3 cellular contexts compared by ENCODE assay signal in the genomic region with DNA sequence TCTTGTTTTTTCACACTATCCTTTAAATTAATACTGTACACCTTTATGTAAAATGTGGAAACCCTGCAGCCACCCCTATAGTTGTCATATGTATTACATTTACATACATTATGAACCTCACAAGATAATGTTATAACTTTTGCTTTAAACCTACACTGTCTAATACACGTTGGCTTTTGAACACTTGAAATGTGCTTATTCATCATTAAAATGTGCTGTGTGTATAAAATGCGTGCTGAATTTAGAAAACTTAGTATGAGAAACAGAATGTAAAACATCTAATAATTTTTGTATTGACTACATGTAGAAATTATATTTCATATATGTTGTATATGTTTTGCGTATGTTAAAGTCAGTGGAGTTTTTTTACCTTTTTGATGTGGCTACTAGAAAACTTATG.
A peak's percentile ranks its signal among the peaks of the same experiment; 100 is the strongest.
TF ChIP-seq lines count a peak whose summit lies in the region.

No MANE protein-coding gene starts in this region.

TF ChIP-seq in HepG2, 621 proteins besides CTCF, POLR2A, EP300 and RAD21:
- TF ChIP-seq MAFF (IDR thresholded peaks at IDR 0.05; ENCODE audit: low read depth, low read length) (peak; percentile 92), KDM3A (CRISPR knock-in tag; IDR thresholded peaks at IDR 0.05; ENCODE audit: low read depth) (no peak), SMAD3 (CRISPR knock-in tag; IDR thresholded peaks at IDR 0.05) (no peak), MAFK (conservative IDR thresholded peaks at IDR 0.05 in 1 of 2, IDR thresholded peaks at IDR 0.05 in 1 of 2; ENCODE audit: low read length in 2 of 2) (peak; percentile 86 to 90)

TF ChIP-seq in IMR-90, 13 proteins besides CTCF, POLR2A, EP300 and RAD21:
- peak; percentile 85 for TF ChIP-seq MAFK (IDR thresholded peaks at IDR 0.05; ENCODE audit: low read depth, low read length)
- TF ChIP-seq SMC3 (IDR thresholded peaks at IDR 0.05; ENCODE audit: low read depth, low read length): no peak
TF ChIP-seq in IMR-90: peak in this region for 1.

TF ChIP-seq in K562, 482 proteins besides CTCF, POLR2A, EP300 and RAD21:
- TF ChIP-seq RBBP5 (IDR thresholded peaks at IDR 0.05; ENCODE audit: borderline replicate concordance, insufficient read depth, low read length, poor library complexity, severe bottlenecking) (no peak), FUS (optimal IDR thresholded peaks at IDR 0.05; ENCODE audit: low read depth, low read length) (no peak), NCOA2 (IDR thresholded peaks at IDR 0.05; ENCODE audit: partially characterized antibody in 2 of 2) (no peak), BRD9 (IDR thresholded peaks at IDR 0.05; ENCODE audit: low read depth, partially characterized antibody) (no peak), RREB1 (CRISPR knock-in tag; IDR thresholded peaks at IDR 0.05) (no peak), ZNF449 (CRISPR knock-in tag; IDR thresholded peaks at IDR 0.05) (no peak), MAFF (IDR thresholded peaks at IDR 0.05; ENCODE audit: low read length) (peak; percentile 98), LARP7 (IDR thresholded peaks at IDR 0.05) (no peak), MAFK (IDR thresholded peaks at IDR 0.05; ENCODE audit: low read length) (peak; percentile 96), YY1 (IDR thresholded peaks at IDR 0.05; ENCODE audit: borderline replicate concordance in 1 of 3, control insufficient read depth in 1 of 3, extremely low read depth in 1 of 3, insufficient read depth in 3 of 3, insufficient read length in 1 of 3, insufficient replicate concordance in 2 of 3, low read depth in 1 of 3, low read length in 2 of 3) (no peak), BCLAF1 (IDR thresholded peaks at IDR 0.05; ENCODE audit: borderline replicate concordance in 1 of 2, control insufficient read depth in 1 of 2, low read depth in 2 of 2, low read length in 1 of 2) (no peak), ESRRB (CRISPR knock-in tag; IDR thresholded peaks at IDR 0.05; ENCODE audit: borderline replicate concordance) (no peak), KAT2B (IDR thresholded peaks at IDR 0.05; ENCODE audit: low read depth, low read length) (no peak), NFE2L1 (tag; IDR thresholded peaks at IDR 0.05; ENCODE audit: borderline replicate concordance, low read depth) (0 out of 2 replicates have a peak, but pooled peaks have one; percentile 2), ZNF785 (CRISPR knock-in tag; IDR thresholded peaks at IDR 0.05) (no peak), BACH1 (tag; IDR thresholded peaks at IDR 0.05) (no peak), RBFOX2 (IDR thresholded peaks at IDR 0.05; ENCODE audit: low read depth, low read length) (no peak), MAFG (tag; conservative IDR thresholded peaks at IDR 0.05) (peak; percentile 98), C11orf30 (IDR thresholded peaks at IDR 0.05; ENCODE audit: low read depth) (peak; percentile 97), MEF2A (IDR thresholded peaks at IDR 0.05; ENCODE audit: control insufficient read depth, low read depth, low read length) (no peak), ZNF316 (IDR thresholded peaks at IDR 0.05) (peak; percentile 99), GATAD2B (IDR thresholded peaks at IDR 0.05; ENCODE audit: borderline replicate concordance) (0 out of 2 replicates have a peak, but pooled peaks have one; percentile 5), ZNF274 (IDR thresholded peaks at IDR 0.05; ENCODE audit: borderline replicate concordance, low read depth, low read length) (no peak), ZBTB26 (CRISPR knock-in tag; IDR thresholded peaks at IDR 0.05) (no peak), NFRKB (IDR thresholded peaks at IDR 0.05; ENCODE audit: low read depth) (peak; percentile 78), NFE2 (IDR thresholded peaks at IDR 0.05; ENCODE audit: low read depth) (peak; percentile 45)
- TF ChIP-seq, protein P1, sequence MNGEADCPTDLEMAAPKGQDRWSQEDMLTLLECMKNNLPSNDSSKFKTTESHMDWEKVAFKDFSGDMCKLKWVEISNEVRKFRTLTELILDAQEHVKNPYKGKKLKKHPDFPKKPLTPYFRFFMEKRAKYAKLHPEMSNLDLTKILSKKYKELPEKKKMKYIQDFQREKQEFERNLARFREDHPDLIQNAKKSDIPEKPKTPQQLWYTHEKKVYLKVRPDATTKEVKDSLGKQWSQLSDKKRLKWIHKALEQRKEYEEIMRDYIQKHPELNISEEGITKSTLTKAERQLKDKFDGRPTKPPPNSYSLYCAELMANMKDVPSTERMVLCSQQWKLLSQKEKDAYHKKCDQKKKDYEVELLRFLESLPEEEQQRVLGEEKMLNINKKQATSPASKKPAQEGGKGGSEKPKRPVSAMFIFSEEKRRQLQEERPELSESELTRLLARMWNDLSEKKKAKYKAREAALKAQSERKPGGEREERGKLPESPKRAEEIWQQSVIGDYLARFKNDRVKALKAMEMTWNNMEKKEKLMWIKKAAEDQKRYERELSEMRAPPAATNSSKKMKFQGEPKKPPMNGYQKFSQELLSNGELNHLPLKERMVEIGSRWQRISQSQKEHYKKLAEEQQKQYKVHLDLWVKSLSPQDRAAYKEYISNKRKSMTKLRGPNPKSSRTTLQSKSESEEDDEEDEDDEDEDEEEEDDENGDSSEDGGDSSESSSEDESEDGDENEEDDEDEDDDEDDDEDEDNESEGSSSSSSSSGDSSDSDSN (IDR thresholded peaks at IDR 0.05; ENCODE audit: borderline replicate concordance in 1 of 2, low read depth in 2 of 2, low read length in 2 of 2): no peak
- TF ChIP-seq, protein P2, sequence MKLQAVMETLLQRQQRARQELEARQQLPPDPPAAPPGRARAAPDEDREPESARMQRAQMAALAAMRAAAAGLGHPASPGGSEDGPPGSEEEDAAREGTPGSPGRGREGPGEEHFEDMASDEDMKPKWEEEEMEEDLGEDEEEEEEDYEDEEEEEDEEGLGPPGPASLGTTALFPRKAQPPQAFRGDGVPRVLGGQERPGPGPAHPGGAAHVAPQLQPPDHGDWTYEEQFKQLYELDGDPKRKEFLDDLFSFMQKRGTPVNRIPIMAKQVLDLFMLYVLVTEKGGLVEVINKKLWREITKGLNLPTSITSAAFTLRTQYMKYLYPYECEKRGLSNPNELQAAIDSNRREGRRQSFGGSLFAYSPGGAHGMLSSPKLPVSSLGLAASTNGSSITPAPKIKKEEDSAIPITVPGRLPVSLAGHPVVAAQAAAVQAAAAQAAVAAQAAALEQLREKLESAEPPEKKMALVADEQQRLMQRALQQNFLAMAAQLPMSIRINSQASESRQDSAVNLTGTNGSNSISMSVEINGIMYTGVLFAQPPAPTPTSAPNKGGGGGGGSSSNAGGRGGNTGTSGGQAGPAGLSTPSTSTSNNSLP (IDR thresholded peaks at IDR 0.05; ENCODE audit: borderline replicate concordance, low read depth, low read length): no peak
- TF ChIP-seq, protein P3, sequence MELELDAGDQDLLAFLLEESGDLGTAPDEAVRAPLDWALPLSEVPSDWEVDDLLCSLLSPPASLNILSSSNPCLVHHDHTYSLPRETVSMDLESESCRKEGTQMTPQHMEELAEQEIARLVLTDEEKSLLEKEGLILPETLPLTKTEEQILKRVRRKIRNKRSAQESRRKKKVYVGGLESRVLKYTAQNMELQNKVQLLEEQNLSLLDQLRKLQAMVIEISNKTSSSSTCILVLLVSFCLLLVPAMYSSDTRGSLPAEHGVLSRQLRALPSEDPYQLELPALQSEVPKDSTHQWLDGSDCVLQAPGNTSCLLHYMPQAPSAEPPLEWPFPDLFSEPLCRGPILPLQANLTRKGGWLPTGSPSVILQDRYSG (tag; conservative IDR thresholded peaks at IDR 0.05; ENCODE audit: low read depth): 0 out of 2 replicates have a peak, but pooled peaks have one; percentile 14
